In genomic region chr2:134839649-134840048, GRCh38 we compare ENCODE assay signal across 23 cellular contexts. TPM values are rescaled to one million over a fixed set of nuclear protein-coding genes. Genes with fewer than 3 reads are reported as not detected.
DNase-seq lines count a peak whose midpoint lies in the region; ATAC-seq, FAIRE-seq and TF ChIP-seq lines count a peak whose summit lies in the region.
"Had no signal": no experiment of that assay in that cellular context is flagged by ENCODE, and none has a peak within 500 bp of the region (broad histone marks: within the 10 kb centered on the region; RNA-seq: fewer than 3 reads in every experiment).

No MANE protein-coding gene starts in this region.

- TF ChIP-seq EP300 in esophagus muscularis mucosa (IDR thresholded peaks at IDR 0.05) (no peak), transverse colon (IDR thresholded peaks at IDR 0.05; ENCODE audit: low read depth) (no peak)

- peaks cover 0 to 8% (median 0%) of the 10 kb centered on the region in 4 donors for H3K36me3 ChIP-seq in right lobe of liver
- no peaks in the 10 kb centered on the region for H3K36me3 ChIP-seq in esophagus muscularis mucosa
- H3K36me3 ChIP-seq in left ventricle myocardium inferior = no peaks in the 10 kb centered on the region
- H3K36me3 ChIP-seq in transverse colon = no peaks in the 10 kb centered on the region
- H3K36me3 ChIP-seq: BLaER1, MG63, WERI-Rb-1 had no signal

- DNase-seq in DMS79 treated with DMSO at 0.1 percent for 48 hours (lab: John Stamatoyannopoulos, UW) (peak; percentile 34), H54 (ENCODE audit: insufficient read length, low spot score) (no peak), NCI-H510A (lab: John Stamatoyannopoulos, UW) (peak; percentile 60), right lobe of liver (no peak), esophagus muscularis mucosa (ENCODE audit: extremely low spot score) (no peak), left ventricle myocardium inferior (no peak), transverse colon (no peak)
- DNase-seq: cerebellar nuclear complex; endodermal cell; foreskin fibroblast; HFFc6; MG63; nucleus accumbens; stimulated activated naive CD4-positive, alpha-beta T cell; WERI-Rb-1 had no signal

- intact Hi-C loops in right lobe of liver (cut with DNase I) = no loop called here
- intact Hi-C loops in esophagus muscularis mucosa (cut with DNase I) = no loop called here
- intact Hi-C loops in left ventricle myocardium inferior (cut with micrococcal nuclease) = no loop called here
- intact Hi-C loops in transverse colon (cut with DNase I; ENCODE audit: low total_unique reads) = no loop called here

- 29% methylated on average over 2 of the region's 2 CpGs for WGBS in right lobe of liver (ENCODE audit: insufficient coverage, low coverage, low lambda C conversion rate, missing lambda C conversion rate)
- WGBS in esophagus muscularis mucosa = 86% methylated on average over 2 of the region's 2 CpGs
- 62 to 69% methylated on average over 2 of the region's 2 CpGs for WGBS in transverse colon (ENCODE audit: low coverage in 1 of 2), 2 donors

- H3K4me3 ChIP-seq in right lobe of liver = peak overlapping the region; percentile 42 to 58 (median 54)
- no peak overlapping the region for H3K4me3 ChIP-seq in esophagus muscularis mucosa
- no peak overlapping the region for H3K4me3 ChIP-seq in left ventricle myocardium inferior
- no peak overlapping the region for H3K4me3 ChIP-seq in transverse colon
- H3K4me3 ChIP-seq: BLaER1, MG63, skin epidermis had no signal

- H3K9me3 ChIP-seq in right lobe of liver (peaks cover 0 to 5% (median 0%) of the 10 kb centered on the region in 4 donors), esophagus muscularis mucosa (peaks cover 0 to 20% (median 16%) of the 10 kb centered on the region in 4 donors), left ventricle myocardium inferior (replicated peaks) (peaks cover 20% of the 10 kb centered on the region), transverse colon (peaks cover 0 to 4% of the 10 kb centered on the region in 2 donors)

- in situ Hi-C loops in transverse colon (cut with MboI; ENCODE audit: low pct_ligation_motif_present in 1 of 4, low pct_unique_long_range_greater_than_20kb in 1 of 4, low sequenced_read_pairs in 3 of 4) = no loop called here

- peak; percentile 38 for FAIRE-seq in H54 (lab: Jason Lieb, UNC)
- FAIRE-seq: urothelium cell line had no signal

- H3K27ac ChIP-seq in right lobe of liver (peak overlapping the region; percentile 81 to 96 (median 93)), esophagus muscularis mucosa (replicated peaks in 1 of 4) (no peak overlapping the region), left ventricle myocardium inferior (replicated peaks) (no peak overlapping the region), transverse colon (no peak overlapping the region)
- H3K27ac ChIP-seq: BLaER1, skin epidermis, WERI-Rb-1 had no signal

- TF ChIP-seq POLR2A in H54 (IDR thresholded peaks at IDR 0.05; ENCODE audit: low read depth, low read length) = no peak
- TF ChIP-seq POLR2A in right lobe of liver (IDR thresholded peaks at IDR 0.05) = peak; percentile 83
- no peak for TF ChIP-seq POLR2A in esophagus muscularis mucosa (IDR thresholded peaks at IDR 0.05; ENCODE audit: low read depth)
- TF ChIP-seq POLR2A in transverse colon (IDR thresholded peaks at IDR 0.05) = no peak

- H3K27me3 ChIP-seq in right lobe of liver (no peaks in the 10 kb centered on the region), esophagus muscularis mucosa (no peaks in the 10 kb centered on the region), left ventricle myocardium inferior (ENCODE audit: low read depth) (peaks cover 11% of the 10 kb centered on the region), transverse colon (no peaks in the 10 kb centered on the region)
- H3K27me3 ChIP-seq: BLaER1, MG63 had no signal

- TF ChIP-seq CTCF in right lobe of liver (IDR thresholded peaks at IDR 0.05) = no peak
- TF ChIP-seq CTCF in esophagus muscularis mucosa (IDR thresholded peaks at IDR 0.05) = no peak
- no peak for TF ChIP-seq CTCF in left ventricle myocardium inferior (IDR thresholded peaks at IDR 0.05; ENCODE audit: borderline replicate concordance)
- TF ChIP-seq CTCF in transverse colon (IDR thresholded peaks at IDR 0.05) = no peak

- ATAC-seq in right lobe of liver (peak; percentile 71 to 87 (median 77)), HG03025 (IDR thresholded peaks at IDR 0.05; ENCODE audit: low FRiP score, unreplicated experiment) (no peak)
- ATAC-seq: activated T-helper 17 cell treated with anti-CD3 and anti-CD28 coated beads, Interleukin-2, amount 50 U/mL, for 72 hours had no signal

- peaks cover 0 to 52% (median 16%) of the 10 kb centered on the region in 4 donors for H3K4me1 ChIP-seq in right lobe of liver
- no peaks in the 10 kb centered on the region for H3K4me1 ChIP-seq in esophagus muscularis mucosa
- no peaks in the 10 kb centered on the region for H3K4me1 ChIP-seq in left ventricle myocardium inferior
- H3K4me1 ChIP-seq in transverse colon = no peaks in the 10 kb centered on the region
- H3K4me1 ChIP-seq: BLaER1 had no signal

RNA-seq across cellular contexts. Expression of gene ACMSD, which starts 1.2 kb away (rescaled TPM):
- total RNA-seq in right lobe of liver = 100 to 1,000 TPM in 2 of 6 experiments, 10 to 100 TPM in 4; 38.3 to 145 (median 87.0) TPM
- total RNA-seq in esophagus muscularis mucosa = not detected
- total RNA-seq in left ventricle myocardium inferior = not detected
- not detected for total RNA-seq in transverse colon
- total RNA-seq: activated T-helper 17 cell treated with anti-CD3 and anti-CD28 coated beads, Interleukin-2, amount 50 U/mL, for 72 hours; endodermal cell; HFFc6; HT1080; mononuclear cell; NCI-H460 had no signal

Comparison
In these comparisons a context has a peak if more than half of its experiments do, and no peak if none do; other contexts are left out.
1. DNase-seq: peak in DMS79 treated with DMSO at 0.1 percent for 48 hours (single experiment) and NCI-H510A (single experiment); none in H54 (single experiment), right lobe of liver (0 of 3), esophagus muscularis mucosa (single experiment), left ventricle myocardium inferior (single experiment) and transverse colon (single experiment).
2. H3K27ac ChIP-seq: peak in right lobe of liver (3 of 3); none in esophagus muscularis mucosa (0 of 4), left ventricle myocardium inferior (single experiment) and transverse colon (0 of 4).
3. H3K4me3 ChIP-seq: peak in right lobe of liver (3 of 3); none in esophagus muscularis mucosa (0 of 4), left ventricle myocardium inferior (single experiment) and transverse colon (0 of 4).
4. RNA of gene ACMSD, which starts 1.2 kb away (total RNA-seq): 38.3 to 145 TPM in right lobe of liver; not detected in esophagus muscularis mucosa, not detected in left ventricle myocardium inferior (single experiment) and not detected in transverse colon; every median in the first group is over 10 times any median in the second.